Comparison of ENCODE assay signal across 33 cellular contexts in the genomic region with DNA sequence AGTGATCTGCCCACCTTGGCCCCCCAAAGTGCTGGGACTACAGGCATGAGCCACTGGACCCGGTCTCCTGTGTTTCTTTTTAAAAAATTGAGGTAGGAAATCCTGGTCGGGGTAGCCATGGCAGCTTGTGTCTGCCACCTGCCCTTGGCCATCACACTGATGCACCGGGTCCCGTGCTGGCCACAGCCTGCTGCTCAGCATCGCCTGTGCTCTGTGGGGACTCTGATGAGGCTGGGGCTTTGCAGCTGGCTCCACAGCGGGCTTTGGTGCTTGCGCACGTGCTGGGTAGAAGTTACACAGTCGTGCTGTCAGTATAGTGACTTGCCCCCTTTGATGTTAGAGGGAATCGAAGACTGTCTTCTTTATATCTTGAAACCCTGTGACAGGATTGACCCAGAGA.
A peak's percentile ranks its signal among the peaks of the same experiment; 100 is the strongest.
DNase-seq lines count a peak whose midpoint lies in the region; ATAC-seq lines count a peak whose summit lies in the region.
"Had no signal": no experiment of that assay in that cellular context is flagged by ENCODE, and none has a peak within 500 bp of the region (broad histone marks: within the 10 kb centered on the region; RNA-seq: fewer than 3 reads in every experiment).

No MANE protein-coding gene starts in this region.

- peaks cover 0 to 14% of the 10 kb centered on the region in 2 donors for H3K36me3 ChIP-seq in neuronal stem cell (replicated peaks in 1 of 2; ENCODE audit: control insufficient read depth in 2 of 2, insufficient read depth in 2 of 2, low read length in 2 of 2)
- H3K36me3 ChIP-seq: BE2C had no signal

- H4K8ac ChIP-seq in neuronal stem cell (ENCODE audit: low read depth, low read length), result peak overlapping the region; percentile 92

- no peaks in the 10 kb centered on the region for H3K4me1 ChIP-seq in neuronal stem cell (ENCODE audit: control insufficient read depth in 2 of 2, insufficient read depth in 1 of 2, low read depth in 1 of 2, low read length in 2 of 2)
- H3K4me1 ChIP-seq: A549; BE2C; BLaER1; BLaER1 treated with 17β-estradiol and CSF1 and Interleukin-3, amounts not matched to agents 10 nM and 100 nM; Caco-2 had no signal

- no peaks in the 10 kb centered on the region for H3K27me3 ChIP-seq in neuronal stem cell (ENCODE audit: control insufficient read depth in 3 of 3, insufficient read depth in 3 of 3, low read depth in 1 of 3, low read length in 3 of 3)
- H3K27me3 ChIP-seq: BE2C; BLaER1; BLaER1 treated with 17β-estradiol and CSF1 and Interleukin-3, amounts not matched to agents 10 nM and 100 nM had no signal

- peak overlapping the region in 1 of 2 donors; percentile 58 for H3K4me3 ChIP-seq in neuronal stem cell (ENCODE audit: low read length in 2 of 2)
- H3K4me3 ChIP-seq: A549; BLaER1; BLaER1 treated with 17β-estradiol and CSF1 and Interleukin-3, amounts not matched to agents 10 nM and 100 nM had no signal

- peak overlapping the region; percentile 9 for H3K27ac Mint-ChIP-seq in activated T-cell treated with anti-CD3 and anti-CD28 coated beads, Interleukin-2, amount 50 U/mL, for 72 hours
- H3K27ac Mint-ChIP-seq: B cell; CD4-positive, alpha-beta memory T cell; CD4-positive, alpha-beta T cell; CD8-positive, alpha-beta T cell had no signal

- H3K4me3 Mint-ChIP-seq in activated T-cell treated with anti-CD3 and anti-CD28 coated beads, Interleukin-2, amount 50 U/mL, for 72 hours, result no peak overlapping the region
- H3K4me3 Mint-ChIP-seq: B cell; CD14-positive monocyte; CD4-positive, alpha-beta memory T cell; CD4-positive, alpha-beta T cell; CD4-positive, CD25-positive, alpha-beta regulatory T cell; CD8-positive, alpha-beta memory T cell; CD8-positive, alpha-beta T cell had no signal

- H3K9me3 Mint-ChIP-seq in activated T-cell treated with anti-CD3 and anti-CD28 coated beads, Interleukin-2, amount 50 U/mL, for 72 hours, result no peaks in the 10 kb centered on the region
- H3K9me3 Mint-ChIP-seq: CD14-positive monocyte; CD4-positive, alpha-beta memory T cell; CD4-positive, alpha-beta T cell; CD4-positive, CD25-positive, alpha-beta regulatory T cell; CD8-positive, alpha-beta memory T cell had no signal

- H3K79me1 ChIP-seq in neuronal stem cell (ENCODE audit: low read depth, low read length), result no peaks in the 10 kb centered on the region

- H3K18ac ChIP-seq in neuronal stem cell (ENCODE audit: low read length), result peak overlapping the region; percentile 28

- no peak for DNase-seq in activated T-cell treated with anti-CD3 and anti-CD28 coated beads, Interleukin-2, amount 50 U/mL, for 72 hours
- DNase-seq in activated T-cell treated with anti-CD3 and anti-CD28 coated beads for 4 hours, result no peak
- peak; percentile 2 for DNase-seq in activated gamma-delta T cell (lab: John Stamatoyannopoulos, UW)
- no peak for DNase-seq in activated gamma-delta T cell treated with Interleukin-2 at 50 U/mL for 16 hours
- DNase-seq in neuronal stem cell (ENCODE audit: low spot score), result no peak
- DNase-seq in foreskin melanocyte, result no peak
- DNase-seq: 8988T; ACHN; AML-193; BE2C; C1 segment of cervical spinal cord; Caco-2; Calu3; CD4-positive, alpha-beta memory T cell; CD4-positive, alpha-beta T cell; CD4-positive, CD25-positive, alpha-beta regulatory T cell; CD8-positive, alpha-beta memory T cell; CD8-positive, alpha-beta T cell; COR-L47; DMS 273 treated with DMSO at 0.1 percent for 48 hours; DMS153; DMS53; DMS79; DMS79 treated with DMSO at 0.1 percent for 48 hours; DND-41; EL had no signal

- H3K4me2 ChIP-seq in neuronal stem cell (ENCODE audit: insufficient read depth, low read length, poor library complexity, severe bottlenecking), result no peak overlapping the region
- H3K4me2 ChIP-seq: A549; BLaER1; BLaER1 treated with 17β-estradiol and CSF1 and Interleukin-3, amounts not matched to agents 10 nM and 100 nM had no signal

- H4K91ac ChIP-seq in neuronal stem cell (ENCODE audit: low read depth, low read length, poor library complexity), result no peak overlapping the region

- H2BK120ac ChIP-seq in neuronal stem cell (ENCODE audit: low read depth, low read length), result no peak overlapping the region

- no peak overlapping the region for H3K23ac ChIP-seq in neuronal stem cell (ENCODE audit: low read depth, low read length, poor library complexity)

- H3K14ac ChIP-seq in neuronal stem cell (ENCODE audit: low read length), result peak overlapping the region; percentile 38

- H3K4me1 Mint-ChIP-seq in activated T-cell treated with anti-CD3 and anti-CD28 coated beads, Interleukin-2, amount 50 U/mL, for 72 hours (ENCODE audit: low read depth), result peaks cover 39% of the 10 kb centered on the region

- no peak overlapping the region for H2BK12ac ChIP-seq in neuronal stem cell (ENCODE audit: low read length)

- no peaks in the 10 kb centered on the region for H3K27me3 Mint-ChIP-seq in activated T-cell treated with anti-CD3 and anti-CD28 coated beads, Interleukin-2, amount 50 U/mL, for 72 hours (ENCODE audit: low read depth)
- H3K27me3 Mint-ChIP-seq: B cell; CD4-positive, alpha-beta memory T cell; CD4-positive, alpha-beta T cell; CD4-positive, CD25-positive, alpha-beta regulatory T cell; CD8-positive, alpha-beta memory T cell had no signal

- H3K36me3 Mint-ChIP-seq in activated T-cell treated with anti-CD3 and anti-CD28 coated beads, Interleukin-2, amount 50 U/mL, for 72 hours (ENCODE audit: insufficient read depth in 2 of 2), result peaks cover 0 to 7% of the 10 kb centered on the region in 2 donors

- H2BK15ac ChIP-seq in neuronal stem cell (ENCODE audit: low read length), result no peak overlapping the region

- WGBS in neuronal stem cell (ENCODE audit: extremely low coverage in 2 of 2, insufficient read length in 2 of 2, insufficient replicate concordance in 1 of 2), 2 donors, result no CpG with 5 or more reads among the region's 10 CpGs

- H3K9ac ChIP-seq in neuronal stem cell (ENCODE audit: low read depth, low read length, poor library complexity), result no peak overlapping the region
- H3K9ac ChIP-seq: BLaER1; BLaER1 treated with 17β-estradiol and CSF1 and Interleukin-3, amounts not matched to agents 10 nM and 100 nM had no signal

- H3K9me3 ChIP-seq in neuronal stem cell (replicated peaks in 1 of 2; ENCODE audit: control insufficient read depth in 2 of 2, insufficient read depth in 1 of 2, low read depth in 1 of 2, low read length in 2 of 2), result peaks cover 0 to 2% of the 10 kb centered on the region in 2 donors
- H3K9me3 ChIP-seq: A549; BE2C; BLaER1; BLaER1 treated with 17β-estradiol and CSF1 and Interleukin-3, amounts not matched to agents 10 nM and 100 nM; Caco-2 had no signal

- H2AK5ac ChIP-seq in neuronal stem cell (ENCODE audit: low read depth, low read length), result no peak overlapping the region

- no peak overlapping the region for H2AFZ ChIP-seq in neuronal stem cell (ENCODE audit: low read length)

- no peak overlapping the region for H3K27ac ChIP-seq in neuronal stem cell (replicated peaks; ENCODE audit: low read length)
- H3K27ac ChIP-seq: 22Rv1; A549; BLaER1; BLaER1 treated with 17β-estradiol and CSF1 and Interleukin-3, amounts not matched to agents 10 nM and 100 nM; C4-2B had no signal

- no peak overlapping the region for H3K4ac ChIP-seq in neuronal stem cell (ENCODE audit: low read length)

- ATAC-seq in activated T-cell treated with anti-CD3 and anti-CD28 coated beads, Interleukin-2, amount 50 U/mL, for 72 hours (replicated peaks in 1 of 2), result no peak
- ATAC-seq: A549; CD8-positive, alpha-beta T cell had no signal

- H2BK5ac ChIP-seq in neuronal stem cell (ENCODE audit: low read length), result peak overlapping the region; percentile 39
